11 cellular contexts compared by ENCODE assay signal in genomic region chr17:60652484-60653247, GRCh38. TPM values are rescaled to one million over a fixed set of nuclear protein-coding genes. Genes with fewer than 3 reads are reported as not detected.
DNase-seq lines count a peak whose midpoint lies in the region; ATAC-seq, FAIRE-seq and TF ChIP-seq lines count a peak whose summit lies in the region.
"Had no signal": no experiment of that assay in that cellular context is flagged by ENCODE, and none has a peak within 500 bp of the region (broad histone marks: within the 10 kb centered on the region; RNA-seq: fewer than 3 reads in every experiment).

No MANE protein-coding gene starts in this region.

- 57 to 83% methylated on average over 2 of the region's 2 CpGs for WGBS in sigmoid colon, 2 donors

- H3K9me3 ChIP-seq in vagina: no peaks in the 10 kb centered on the region
- H3K9me3 ChIP-seq in sigmoid colon: no peaks in the 10 kb centered on the region
- no peaks in the 10 kb centered on the region for H3K9me3 ChIP-seq in left lung
- H3K9me3 ChIP-seq: right atrium auricular region had no signal

- ATAC-seq in GM18861 (IDR thresholded peaks at IDR 0.05; ENCODE audit: unreplicated experiment) (peak; percentile 93), GM21619 (IDR thresholded peaks at IDR 0.05; ENCODE audit: unreplicated experiment) (peak; percentile 98), HG03432 (IDR thresholded peaks at IDR 0.05; ENCODE audit: unreplicated experiment) (peak; percentile 96), left lung (no peak)

- H3K4me1 ChIP-seq in vagina (no peaks in the 10 kb centered on the region), sigmoid colon (no peaks in the 10 kb centered on the region), left lung (no peaks in the 10 kb centered on the region)
- H3K4me1 ChIP-seq: right atrium auricular region had no signal

- intact Hi-C loops in vagina (cut with DNase I) (no loop called here), sigmoid colon (cut with DNase I) (no loop called here), left lung (cut with DNase I) (no loop called here)

- H3K27ac ChIP-seq in vagina: no peak overlapping the region
- no peak overlapping the region for H3K27ac ChIP-seq in sigmoid colon
- no peak overlapping the region for H3K27ac ChIP-seq in left lung
- H3K27ac ChIP-seq: right atrium auricular region had no signal

- DNase-seq in vagina (ENCODE audit: extremely low spot score in 2 of 2) (no peak), NCI-H1436 (lab: John Stamatoyannopoulos, UW) (no peak), sigmoid colon (no peak), left lung (no peak)
- DNase-seq: activated T-cell treated with anti-CD3 and anti-CD28 coated beads for 4 hours had no signal

- H3K4me3 ChIP-seq in vagina (no peak overlapping the region), sigmoid colon (no peak overlapping the region), left lung (no peak overlapping the region)
- H3K4me3 ChIP-seq: right atrium auricular region had no signal

- FAIRE-seq in endometrium (lab: Jason Lieb, UNC): peak; percentile 75
- FAIRE-seq: islet of Langerhans had no signal

- no peak for TF ChIP-seq EP300 in sigmoid colon (IDR thresholded peaks at IDR 0.05)

- no peaks in the 10 kb centered on the region for H3K27me3 ChIP-seq in vagina
- H3K27me3 ChIP-seq in sigmoid colon: no peaks in the 10 kb centered on the region
- no peaks in the 10 kb centered on the region for H3K27me3 ChIP-seq in left lung
- H3K27me3 ChIP-seq: right atrium auricular region had no signal

- TF ChIP-seq CTCF in vagina (IDR thresholded peaks at IDR 0.05): no peak
- TF ChIP-seq CTCF in sigmoid colon (IDR thresholded peaks at IDR 0.05): no peak
- TF ChIP-seq CTCF in left lung (IDR thresholded peaks at IDR 0.05): no peak

- H3K36me3 ChIP-seq in vagina (peaks cover 0 to 19% of the 10 kb centered on the region in 2 donors), sigmoid colon (peaks cover 8 to 57% (median 21%) of the 10 kb centered on the region in 4 donors), left lung (peaks cover 0 to 56% of the 10 kb centered on the region in 2 donors)

- TF ChIP-seq POLR2A in vagina (IDR thresholded peaks at IDR 0.05) (no peak), sigmoid colon (IDR thresholded peaks at IDR 0.05) (no peak)

RNA-seq across cellular contexts. Expression of gene BCAS3, which starts 25.0 kb away (rescaled TPM):
- 33.1 TPM for total RNA-seq in vagina
- 10 to 100 TPM; 28.5 to 38.5 (median 31.8) TPM for total RNA-seq in sigmoid colon
- polyA plus RNA-seq in sigmoid colon: 1 to 10 TPM; 6.3 to 9.0 (median 6.9) TPM
- total RNA-seq in left lung: 10 to 100 TPM; 21.2 to 29.6 TPM

RNA-seq across cellular contexts. Expression of gene PPM1D, which starts 52.7 kb away (rescaled TPM):
- total RNA-seq in vagina (9.8 TPM), sigmoid colon (10 to 100 TPM in 2 of 4 donors, 1 to 10 TPM in 2; 9.6 to 13.8 (median 10.6) TPM), left lung (10 to 100 TPM; 17.1 to 20.3 TPM)
- 1 to 10 TPM; 5.4 to 7.6 (median 6.2) TPM for polyA plus RNA-seq in sigmoid colon
